In genomic region chr1:188122646-188123045, GRCh38 we compare ENCODE assay signal across 26 cellular contexts.
"Had no signal": no experiment of that assay in that cellular context is flagged by ENCODE, and none has a peak within 500 bp of the region (broad histone marks: within the 10 kb centered on the region; RNA-seq: fewer than 3 reads in every experiment).

No MANE protein-coding gene starts in this region.

- H3K27ac ChIP-seq: PC-9, SK-N-MC, WERI-Rb-1 had no signal

- ATAC-seq: activated CD4-positive, alpha-beta T cell treated with anti-CD3 and anti-CD28 coated beads for 36 hours; activated T-helper 17 cell treated with anti-CD3 and anti-CD28 coated beads, Interleukin-2, amount 50 U/mL, for 72 hours; T-cell had no signal

- DNase-seq: activated CD4-positive, alpha-beta memory T cell treated with anti-CD3 and anti-CD28 coated beads, Interleukin-2, amount 10 ng/mL, durations not matched to agents 7 days and 5 days; activated CD4-positive, alpha-beta T cell treated with anti-CD3 and anti-CD28 coated beads for 36 hours; activated CD4-positive, alpha-beta T cell treated with anti-CD3 and anti-CD28 coated beads, Interleukin-2, amount 50 U/mL, for 1 hour; activated gamma-delta T cell treated with Interleukin-2 at 50 U/mL for 16 hours; activated naive CD4-positive, alpha-beta T cell treated with anti-CD3 and anti-CD28 coated beads, Interleukin-2, amount 10 ng/mL, durations not matched to agents 7 days and 5 days; activated naive CD8-positive, alpha-beta T cell treated with anti-CD3 and anti-CD28 coated beads for 36 hours; activated T-cell treated with anti-CD3 and anti-CD28 coated beads for 4 hours; activated T-cell treated with anti-CD3 and anti-CD28 coated beads, Interleukin-2, amount 50 U/mL, for 48 hours; anterior cingulate cortex; central memory CD4-positive, alpha-beta T cell; MM.1S; NCI-H1105; NCI-H1436; NCI-H1694 treated with DMSO at 0.1 percent for 48 hours; NCI-H2029 treated with DMSO at 0.1 percent for 48 hours; NCI-H226; NCI-H526; NCI-H82; PC-9; SHP77 treated with DMSO at 0.1 percent for 48 hours; T-cell; T-helper 2 cell; T1000; WERI-Rb-1 had no signal
